Comparison of ENCODE assay signal across 8 cellular contexts in genomic region chr1:210239295-210240155, GRCh38. TPM values are rescaled to one million over a fixed set of nuclear protein-coding genes. Genes with fewer than 3 reads are reported as not detected.
A peak's percentile ranks its signal among the peaks of the same experiment; 100 is the strongest.
DNase-seq lines count a peak whose midpoint lies in the region; ATAC-seq and TF ChIP-seq lines count a peak whose summit lies in the region.
"Had no signal": no experiment of that assay in that cellular context is flagged by ENCODE, and none has a peak within 500 bp of the region (broad histone marks: within the 10 kb centered on the region; RNA-seq: fewer than 3 reads in every experiment).

No MANE protein-coding gene starts in this region.

- no peak overlapping the region for H3K14ac ChIP-seq in H9 (ENCODE audit: insufficient read depth, low read length)

- no peak overlapping the region for H3K27ac Mint-ChIP-seq in H9

- H2AFZ ChIP-seq in H9 (ENCODE audit: low read length), result no peak overlapping the region

- no peak overlapping the region for H4K91ac ChIP-seq in H9 (ENCODE audit: insufficient read length, low read depth, low read length)

- H3T11ph ChIP-seq in H9 (ENCODE audit: low read length), result no peak overlapping the region

- no peak overlapping the region for H3K4ac ChIP-seq in H9 (ENCODE audit: low read depth, low read length)

- H2BK20ac ChIP-seq in H9 (ENCODE audit: low read depth, low read length, poor library complexity, severe bottlenecking), result no peak overlapping the region

- H4K8ac ChIP-seq in H9 (replicated peaks; ENCODE audit: insufficient read length, low read depth, low read length), result no peak overlapping the region

- H3K4me3 Mint-ChIP-seq in H9, result no peak overlapping the region

- H3K56ac ChIP-seq in H9 (ENCODE audit: insufficient read length, low read depth, low read length), result no peak overlapping the region

- peak; percentile 72 for TF ChIP-seq CTCF in H9 (conservative IDR thresholded peaks at IDR 0.05)

- H3K79me1 ChIP-seq in H9 (ENCODE audit: insufficient read depth, low read depth, low read length, poor library complexity, severe bottlenecking), result no peaks in the 10 kb centered on the region

- no peaks in the 10 kb centered on the region for H3K36me3 Mint-ChIP-seq in H9 (ENCODE audit: insufficient read depth in 1 of 3, low read depth in 3 of 3)

- DNase-seq in H9, result no peak
- DNase-seq in SK-MEL-5 (ENCODE audit: low read depth, low spot score), result peak; percentile 65
- DNase-seq in glomerular visceral epithelial cell (ENCODE audit: extremely low spot score), result peak; percentile 83
- no peak for DNase-seq in COR-L47 (lab: John Stamatoyannopoulos, UW)
- DNase-seq in NCI-H748 (lab: John Stamatoyannopoulos, UW; ENCODE audit: unreplicated experiment), result no peak

- H3K18ac ChIP-seq in H9 (ENCODE audit: insufficient read length, low read depth, low read length), result no peak overlapping the region

- no peak overlapping the region for H3K9ac ChIP-seq in H9 (ENCODE audit: extremely low read depth, insufficient read length, low read length)
- H3K9ac ChIP-seq in skeletal muscle satellite cell (ENCODE audit: low read depth, low read length), result peak overlapping the region; percentile 44
- H3K9ac ChIP-seq: KMS-11 had no signal

- H3K79me2 ChIP-seq in H9 (ENCODE audit: insufficient read depth, low read length), result no peaks in the 10 kb centered on the region

- H3K27me3 ChIP-seq in H9 (ENCODE audit: insufficient read depth, low read length) (no peaks in the 10 kb centered on the region; the same call in 1 of the 2 replicates), skeletal muscle satellite cell (ENCODE audit: control insufficient read depth, insufficient read depth, low read length) (no peaks in the 10 kb centered on the region)

- no peak overlapping the region for H4K5ac ChIP-seq in H9 (ENCODE audit: insufficient read length, low read depth, low read length)

- H3K27ac ChIP-seq in H9 (ENCODE audit: insufficient read length, low read depth, low read length), result no peak overlapping the region
- H3K27ac ChIP-seq: KMS-11 had no signal

- H3K4me1 Mint-ChIP-seq in H9, result peaks cover 12 to 33% of the 10 kb centered on the region in 2 experiments

- H3K4me1 ChIP-seq in H9 (ENCODE audit: insufficient read depth, low read length) (peaks cover 6% of the 10 kb centered on the region; the same call in 1 of the 2 replicates), skeletal muscle satellite cell (ENCODE audit: control insufficient read depth, insufficient read depth, low read length) (peaks cover 53% of the 10 kb centered on the region)

- peak overlapping the region; percentile 5 for H3K4me3 ChIP-seq in skeletal muscle satellite cell (ENCODE audit: low read length)

- ATAC-seq in GM19463 (IDR thresholded peaks at IDR 0.05; ENCODE audit: unreplicated experiment), result no peak

- no peak overlapping the region for H2BK5ac ChIP-seq in H9 (ENCODE audit: insufficient read length, low read length)

- H3K4me2 ChIP-seq in H9 (ENCODE audit: insufficient read depth, insufficient read length, low read length) (no peak overlapping the region), skeletal muscle satellite cell (ENCODE audit: low read length) (peak overlapping the region; percentile 45)
- H3K4me2 ChIP-seq: KMS-11 had no signal

- no peak overlapping the region for H2BK120ac ChIP-seq in H9 (ENCODE audit: low read depth, low read length, poor library complexity, severe bottlenecking)

- H3K36me3 ChIP-seq in skeletal muscle satellite cell (ENCODE audit: insufficient read depth, low read length), result peaks cover 7% of the 10 kb centered on the region

- H3K23ac ChIP-seq in H9 (ENCODE audit: insufficient read length, low read depth, low read length), result no peak overlapping the region

- H2AK5ac ChIP-seq in H9 (ENCODE audit: insufficient read length, low read length), result no peak overlapping the region

- no peak overlapping the region for H2BK15ac ChIP-seq in H9 (ENCODE audit: low read depth, low read length)

- peaks cover 25% of the 10 kb centered on the region for H3K27me3 Mint-ChIP-seq in H9 (ENCODE audit: low read depth)

- H3K9me3 ChIP-seq in H9 (ENCODE audit: control insufficient read depth, low read depth, low read length), result no peaks in the 10 kb centered on the region
- H3K9me3 ChIP-seq in skeletal muscle satellite cell (replicated peaks; ENCODE audit: low read length), result no peaks in the 10 kb centered on the region

- no CpG with 5 or more reads among the region's 7 CpGs for WGBS in H9 (ENCODE audit: extremely low coverage, insufficient read length, low lambda C conversion rate)

- H2BK12ac ChIP-seq in H9 (ENCODE audit: insufficient read length, low read depth, low read length), result no peak overlapping the region

- in situ Hi-C loops in SK-MEL-5 (cut with HindIII; ENCODE audit: low pct_unique_long_range_greater_than_20kb, low sequenced_read_pairs), result no loop called here

- no peaks in the 10 kb centered on the region for H3K23me2 ChIP-seq in H9 (ENCODE audit: insufficient read length, low read depth, low read length, poor library complexity, severe bottlenecking)

- H4K20me1 ChIP-seq in H9 (ENCODE audit: control insufficient read depth, insufficient read depth, insufficient read length), result no peaks in the 10 kb centered on the region

- H3K9me3 Mint-ChIP-seq in H9, result no peaks in the 10 kb centered on the region

RNA-seq across cellular contexts. Expression of gene SERTAD4, which starts 6.9 kb away (rescaled TPM):
- 3.9 and 5.0 TPM in 2 replicates for total RNA-seq in H9 (2021)
- 2.5 and 2.7 TPM in 2 replicates for total RNA-seq in SK-MEL-5 (2014; rRNA removed; shearing (Covaris generic))
- polyA plus RNA-seq in SK-MEL-5 (2015; cell fraction: cytosol; rRNA removed), result 3.0 and 4.6 TPM in 2 replicates
- polyA plus RNA-seq in SK-MEL-5 (2015; cell fraction: nucleus; rRNA removed), result 4.1 and 6.3 TPM in 2 replicates
- 0.22 TPM in 1 of 2 replicates, not detected in the other for total RNA-seq in skeletal muscle satellite cell (2012; rRNA removed)

Comparison
In these comparisons a context has a peak if more than half of its experiments do, and no peak if none do; other contexts are left out.
1. DNase-seq: peak in SK-MEL-5 (single experiment) and glomerular visceral epithelial cell (single experiment); none in H9 (single experiment), COR-L47 (single experiment) and NCI-H748 (single experiment).